In the genomic region with DNA sequence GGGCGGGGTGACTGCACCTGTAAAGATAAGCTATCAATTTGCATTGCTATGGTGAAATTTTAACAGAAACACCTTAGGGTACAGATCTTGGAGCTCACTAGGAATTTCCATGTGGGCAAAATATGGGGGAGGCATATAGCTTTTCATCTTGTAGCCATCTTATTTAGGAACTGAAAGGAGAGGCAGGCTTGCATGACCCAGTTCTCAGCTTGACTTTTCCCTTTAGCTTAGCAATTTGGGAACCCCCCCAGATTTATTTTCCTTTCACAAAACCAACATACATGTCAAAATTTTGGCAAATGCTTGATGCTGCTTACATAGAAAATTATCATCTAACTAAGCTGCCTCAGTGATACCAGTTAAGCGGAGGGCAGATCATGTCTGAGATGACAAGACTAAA, we compare ENCODE assay signal across 22 cellular contexts. TPM values are rescaled to one million over a fixed set of nuclear protein-coding genes. Genes with fewer than 3 reads are reported as not detected.
DNase-seq lines count a peak whose midpoint lies in the region; ATAC-seq, FAIRE-seq and TF ChIP-seq lines count a peak whose summit lies in the region.
"Had no signal": no experiment of that assay in that cellular context is flagged by ENCODE, and none has a peak within 500 bp of the region (broad histone marks: within the 10 kb centered on the region; RNA-seq: fewer than 3 reads in every experiment).

No MANE protein-coding gene starts in this region.

- CTCF ChIA-PET in K562 (lab: Yijun Ruan, JAX; ENCODE audit: low intra/inter-chr PET ratio) = no interaction called here

- H3K36me3 ChIP-seq in OCI-LY3 (replicated peaks; ENCODE audit: low read depth, low read length) = no peaks in the 10 kb centered on the region
- H3K36me3 ChIP-seq in K562 (ENCODE audit: control insufficient read depth, insufficient read depth, low read length) = no peaks in the 10 kb centered on the region
- H3K36me3 ChIP-seq: BE2C, BLaER1 had no signal

- ATAC-seq in K562 (no peak), GM19328 (IDR thresholded peaks at IDR 0.05; ENCODE audit: unreplicated experiment) (no peak)
- ATAC-seq in stimulated activated naive B cell treated with anti-CD40 and anti-IgM and Interleukin-4, amounts not matched to agents 10 μg/mL and 1 μg/mL and 100 μg/mL, for 72 hours (replicated peaks) = peak; percentile 73

- TF ChIP-seq RAD21 in K562 (CRISPR knock-in tag; conservative IDR thresholded peaks at IDR 0.05 in 1 of 2, IDR thresholded peaks at IDR 0.05 in 1 of 2) = no peak

- TF ChIP-seq CTCF in OCI-LY3 (IDR thresholded peaks at IDR 0.05; ENCODE audit: low read depth, low read length) (no peak), K562 (IDR thresholded peaks at IDR 0.05 in 2 of 3, conservative IDR thresholded peaks at IDR 0.05 in 1 of 3; ENCODE audit: insufficient read depth in 2 of 3, low read depth in 1 of 3, low read length in 3 of 3) (no peak)

- peaks cover 0 to 3% of the 10 kb centered on the region in 2 donors for H3K36me3 Mint-ChIP-seq in stimulated activated naive B cell treated with anti-CD40 and anti-IgM and Interleukin-4, amounts not matched to agents 10 μg/mL and 1 μg/mL and 100 μg/mL, for 72 hours
- H3K36me3 Mint-ChIP-seq: CD14-positive monocyte; CD4-positive, alpha-beta memory T cell; CD4-positive, CD25-positive, alpha-beta regulatory T cell had no signal

- POLR2A ChIA-PET in K562 (lab: Yijun Ruan, JAX) = interaction anchor here (0.9 kb wide), 1 partner anchor 9 kb away, joined by 3 read pairs; no protein-coding TSS in a partner anchor

- BruUV-seq in K562 (replicated peaks; lab: Mats Ljungman, UMichigan) = no TSS peak

- H3K79me2 ChIP-seq in OCI-LY3 (ENCODE audit: low read length) (no peaks in the 10 kb centered on the region), K562 (ENCODE audit: control insufficient read depth, insufficient read depth, low read length) (no peaks in the 10 kb centered on the region)

- peak overlapping the region; percentile 59 to 64 for H3K4me3 Mint-ChIP-seq in stimulated activated naive B cell treated with anti-CD40 and anti-IgM and Interleukin-4, amounts not matched to agents 10 μg/mL and 1 μg/mL and 100 μg/mL, for 72 hours
- H3K4me3 Mint-ChIP-seq: CD14-positive monocyte; CD4-positive, alpha-beta memory T cell; CD4-positive, CD25-positive, alpha-beta regulatory T cell; CD8-positive, alpha-beta memory T cell had no signal

- no peaks in the 10 kb centered on the region for H3K9me1 ChIP-seq in K562 (ENCODE audit: control insufficient read depth, insufficient read depth, low read length)

- no peaks in the 10 kb centered on the region for H4K20me1 ChIP-seq in OCI-LY3 (ENCODE audit: insufficient read depth, low read length)
- no peaks in the 10 kb centered on the region for H4K20me1 ChIP-seq in K562 (replicated peaks; ENCODE audit: control insufficient read depth, insufficient read depth, low read length)
- H4K20me1 ChIP-seq: BLaER1 had no signal

- H3K9me3 Mint-ChIP-seq in stimulated activated naive B cell treated with anti-CD40 and anti-IgM and Interleukin-4, amounts not matched to agents 10 μg/mL and 1 μg/mL and 100 μg/mL, for 72 hours = peaks cover 0 to 2% of the 10 kb centered on the region in 2 donors
- H3K9me3 Mint-ChIP-seq: CD14-positive monocyte; CD4-positive, alpha-beta memory T cell; CD4-positive, CD25-positive, alpha-beta regulatory T cell; CD8-positive, alpha-beta memory T cell had no signal

- H3K27me3 ChIP-seq in OCI-LY3 (ENCODE audit: low read depth, low read length) = no peaks in the 10 kb centered on the region
- 0 out of 5 replicates have a peak, but pooled peaks cover 0 to 3% of the 10 kb centered on the region in 2 experiments for H3K27me3 ChIP-seq in K562 (ENCODE audit: control insufficient read depth in 2 of 2, insufficient read depth in 2 of 2, low read length in 2 of 2)
- H3K27me3 ChIP-seq: BE2C, BLaER1 had no signal

- H3K9me3 ChIP-seq in OCI-LY3 (ENCODE audit: insufficient read depth, low read length) (no peaks in the 10 kb centered on the region), K562 (replicated peaks; ENCODE audit: control insufficient read depth, insufficient read depth, low read depth, low read length) (no peaks in the 10 kb centered on the region)
- H3K9me3 ChIP-seq: BE2C, BLaER1 had no signal

- DNase-seq in K562 (ENCODE audit: extremely low read depth in 1 of 4, low spot score in 3 of 4) = no peak
- DNase-seq in stimulated activated naive B cell treated with anti-CD40 and anti-IgM and Interleukin-4, amounts not matched to agents 10 μg/mL and 1 μg/mL and 100 μg/mL, for 72 hours = no peak
- DNase-seq in stimulated activated CD4-positive, alpha-beta T cell treated with anti-CD3 and anti-CD28 coated beads, Interleukin-15, amount 100 ng/mL, for 24 hours = no peak
- DNase-seq in T-helper 1 cell = no peak
- DNase-seq: 8988T; ACHN; BE2C; C1 segment of cervical spinal cord; CD4-positive, alpha-beta memory T cell; CD4-positive, CD25-positive, alpha-beta regulatory T cell; CD8-positive, alpha-beta memory T cell; COR-L47; DMS79 treated with DMSO at 0.1 percent for 48 hours; GF-D8 had no signal

- no peak overlapping the region for H3K9ac ChIP-seq in OCI-LY3 (ENCODE audit: low read length)
- no peak overlapping the region for H3K9ac ChIP-seq in K562 (ENCODE audit: insufficient read depth in 1 of 2, low read depth in 2 of 2, low read length in 2 of 2)
- H3K9ac ChIP-seq: BLaER1 had no signal

- H3K27ac ChIP-seq in OCI-LY3 (ENCODE audit: low read length) (no peak overlapping the region), K562 (ENCODE audit: extremely low read depth, low read depth, low read length) (no peak overlapping the region)
- H3K27ac ChIP-seq: BLaER1 had no signal

- H2AFZ ChIP-seq in OCI-LY3 (ENCODE audit: low read depth, low read length) = no peak overlapping the region
- H2AFZ ChIP-seq in K562 (ENCODE audit: low read depth, low read length) = no peak overlapping the region

- no peak overlapping the region for H3K4me3 ChIP-seq in OCI-LY3 (ENCODE audit: low read length)
- H3K4me3 ChIP-seq in K562 = no peak overlapping the region
- H3K4me3 ChIP-seq: BLaER1 had no signal

- H3K4me1 Mint-ChIP-seq in stimulated activated naive B cell treated with anti-CD40 and anti-IgM and Interleukin-4, amounts not matched to agents 10 μg/mL and 1 μg/mL and 100 μg/mL, for 72 hours = peaks cover 5 to 9% of the 10 kb centered on the region in 2 donors
- H3K4me1 Mint-ChIP-seq: CD4-positive, alpha-beta memory T cell; CD8-positive, alpha-beta memory T cell had no signal

- H3K27ac Mint-ChIP-seq in stimulated activated naive B cell treated with anti-CD40 and anti-IgM and Interleukin-4, amounts not matched to agents 10 μg/mL and 1 μg/mL and 100 μg/mL, for 72 hours = peak overlapping the region; percentile 73
- H3K27ac Mint-ChIP-seq: CD14-positive monocyte; CD4-positive, CD25-positive, alpha-beta regulatory T cell; CD8-positive, alpha-beta memory T cell had no signal

- no peak for TF ChIP-seq EP300 in K562 (IDR thresholded peaks at IDR 0.05; ENCODE audit: low read length)

- TF ChIP-seq POLR2A in K562 (conservative IDR thresholded peaks at IDR 0.05) = no peak

- WGBS in K562 (ENCODE audit: insufficient coverage, low coverage, missing lambda C conversion rate) = 36% methylated on average over 2 of the region's 2 CpGs

- peaks cover 15% of the 10 kb centered on the region for H3K4me1 ChIP-seq in OCI-LY3 (ENCODE audit: low read length)
- H3K4me1 ChIP-seq in K562 (replicated peaks in 1 of 2; ENCODE audit: control insufficient read depth in 2 of 2, insufficient read depth in 2 of 2, low read length in 2 of 2) = no peaks in the 10 kb centered on the region; a peak in 2 of 5 replicates
- H3K4me1 ChIP-seq: BE2C, BLaER1 had no signal

- peak overlapping the region; percentile 31 for H3K4me2 ChIP-seq in OCI-LY3 (ENCODE audit: low read length)
- H3K4me2 ChIP-seq in K562 (ENCODE audit: insufficient read depth, low read length) = no peak overlapping the region
- H3K4me2 ChIP-seq: BLaER1 had no signal

- intact Hi-C loops in K562 (cut with micrococcal nuclease) = no loop called here

- FAIRE-seq in K562 (lab: Jason Lieb, UNC) = no peak
- FAIRE-seq: A204.1, G401.6, GM12892, GM18507 had no signal

- in situ Hi-C loops in K562 (cut with MboI) = no loop called here

- no peaks in the 10 kb centered on the region for H3K27me3 Mint-ChIP-seq in stimulated activated naive B cell treated with anti-CD40 and anti-IgM and Interleukin-4, amounts not matched to agents 10 μg/mL and 1 μg/mL and 100 μg/mL, for 72 hours
- H3K27me3 Mint-ChIP-seq: CD4-positive, CD25-positive, alpha-beta regulatory T cell; CD8-positive, alpha-beta memory T cell had no signal

TF ChIP-seq in K562, 482 proteins besides CTCF, POLR2A, EP300 and RAD21 (continues in another document):
- TF ChIP-seq ZNF561 (CRISPR knock-in tag; conservative IDR thresholded peaks at IDR 0.05) (no peak), ETV1 (tag; conservative IDR thresholded peaks at IDR 0.05; ENCODE audit: low read depth) (no peak), VEZF1 (CRISPR knock-in tag; IDR thresholded peaks at IDR 0.05) (peak; percentile 30; the same call in 1 of the 2 replicates)

RNA-seq across cellular contexts. Expression of gene EIF1B, which starts 55.0 kb away (rescaled TPM):
- 31.5 and 93.7 TPM in 2 replicates for total RNA-seq in K562 (2011; cell fraction: chromatin; rRNA removed; ENCODE audit: low replicate concordance)
- 17.1 and 19.3 TPM in 2 replicates for total RNA-seq in K562 (2011; cell fraction: nucleolus; rRNA removed)
- total RNA-seq in K562 (2011; cell fraction: nucleoplasm; rRNA removed) = 43.2 and 52.5 TPM in 2 replicates
- 18.1 and 20.0 TPM in 2 replicates for total RNA-seq in K562 (2014; rRNA removed)
- total RNA-seq in K562 (2014; rRNA removed; fragmentation: Illumina TruSeq; extraction: Trizol) = 59.3 and 68.7 TPM in 2 replicates
- 61.0 and 65.8 TPM in 2 replicates for total RNA-seq in K562 (2015; rRNA removed; fragmentation: Illumina TruSeq; extraction: Trizol)
- 91.9 and 95.4 TPM in 2 replicates for total RNA-seq in K562 (2021)
- 35.4 and 45.3 TPM in 2 replicates for polyA plus RNA-seq in K562 (2011; rRNA removed)
- 15.7 and 19.3 TPM in 2 replicates for polyA plus RNA-seq in K562 (2011; cell fraction: cytosol; rRNA removed)
- polyA plus RNA-seq in K562 (2011; cell fraction: nucleus; rRNA removed) = 26.0 and 40.1 TPM in 2 replicates
- polyA plus RNA-seq in K562 (2012) = 104 and 159 TPM in 2 replicates
- polyA plus RNA-seq in K562 (2014; fragmentation: Illumina TruSeq; extraction: Trizol) = 113 and 128 TPM in 2 replicates
- 100 to 1,000 TPM; 178 to 184 TPM for polyA plus RNA-seq in K562 (2014; fragmentation: Nextera tagmentation; extraction: Ambion mirVana)
- 76.8 and 78.9 TPM in 2 replicates for polyA plus RNA-seq in K562 (2014; rRNA removed)
- 11.8 and 17.7 TPM in 2 replicates for polyA minus RNA-seq in K562 (2011; rRNA and poly(A)+ RNA removed)
- 14.3 and 22.0 TPM in 2 replicates for polyA minus RNA-seq in K562 (2011; cell fraction: cytosol; rRNA and poly(A)+ RNA removed)
- polyA minus RNA-seq in K562 (2011; cell fraction: nucleus; rRNA and poly(A)+ RNA removed) = 12.1 and 23.9 TPM in 2 replicates

Comparison
In these comparisons a context has a peak if more than half of its experiments do, and no peak if none do; other contexts are left out.
1. ATAC-seq: peak in stimulated activated naive B cell treated with anti-CD40 and anti-IgM and Interleukin-4, amounts not matched to agents 10 μg/mL and 1 μg/mL and 100 μg/mL, for 72 hours (2 of 2); none in K562 (single experiment) and GM19328 (single experiment).